9 cellular contexts compared by ENCODE assay signal in the genomic region with DNA sequence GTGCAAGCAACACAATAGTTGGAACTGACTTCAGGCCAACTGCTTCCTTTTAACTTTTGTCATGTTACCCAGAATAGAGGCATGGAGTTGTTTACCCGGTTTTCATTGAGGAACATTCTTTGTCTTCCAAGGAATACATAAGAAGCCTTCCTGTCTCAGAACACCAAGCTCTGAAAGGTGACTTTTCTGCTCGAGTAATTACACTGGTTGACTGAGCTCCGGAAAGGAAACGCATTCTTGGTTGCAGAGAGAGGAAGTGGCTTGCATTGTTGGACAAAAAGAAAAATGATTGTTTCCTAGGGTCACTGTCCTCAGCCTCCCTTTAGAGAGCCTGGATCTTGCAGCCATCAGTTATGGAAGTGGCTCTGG. TPM values are rescaled to one million over a fixed set of nuclear protein-coding genes. Genes with fewer than 3 reads are reported as not detected.
DNase-seq lines count a peak whose midpoint lies in the region; ATAC-seq, FAIRE-seq and TF ChIP-seq lines count a peak whose summit lies in the region.
"Had no signal": no experiment of that assay in that cellular context is flagged by ENCODE, and none has a peak within 500 bp of the region (broad histone marks: within the 10 kb centered on the region; RNA-seq: fewer than 3 reads in every experiment).

No MANE protein-coding gene starts in this region.

- peak overlapping the region; percentile 1 for H3K27ac Mint-ChIP-seq in Caco-2 (ENCODE audit: unreplicated experiment)

- H3K79me2 ChIP-seq in OCI-LY3 (ENCODE audit: low read length) (no peaks in the 10 kb centered on the region), endothelial cell of umbilical vein (ENCODE audit: control insufficient read depth, insufficient read depth, low read length) (no peaks in the 10 kb centered on the region)

- no peak overlapping the region for H2AK5ac ChIP-seq in neuronal stem cell (ENCODE audit: low read depth, low read length)

- no peaks in the 10 kb centered on the region for H4K20me1 ChIP-seq in OCI-LY3 (ENCODE audit: insufficient read depth, low read length)
- H4K20me1 ChIP-seq in endothelial cell of umbilical vein (replicated peaks; ENCODE audit: control insufficient read depth, extremely low read depth, insufficient read depth, low read length) = no peaks in the 10 kb centered on the region

- H3K36me3 Mint-ChIP-seq in Caco-2 (ENCODE audit: insufficient read depth, unreplicated experiment) = peaks cover 5% of the 10 kb centered on the region

- no peak overlapping the region for H3K4ac ChIP-seq in neuronal stem cell (ENCODE audit: low read length)

- no peak overlapping the region for H4K8ac ChIP-seq in neuronal stem cell (ENCODE audit: low read depth, low read length)

- TF ChIP-seq CTCF in Caco-2 (IDR thresholded peaks at IDR 0.05; ENCODE audit: insufficient read depth in 1 of 2, low read depth in 1 of 2, low read length in 1 of 2, severe bottlenecking in 1 of 2, unreplicated experiment in 1 of 2) (no peak), OCI-LY3 (IDR thresholded peaks at IDR 0.05; ENCODE audit: low read depth, low read length) (no peak), endothelial cell of umbilical vein (IDR thresholded peaks at IDR 0.05; ENCODE audit: extremely low read depth in 1 of 2, insufficient read depth in 1 of 2, low read depth in 1 of 2, low read length in 2 of 2) (no peak)

- H3K23ac ChIP-seq in neuronal stem cell (ENCODE audit: low read depth, low read length, poor library complexity) = no peak overlapping the region

- dilution Hi-C loops in endothelial cell of umbilical vein (cut with MboI; ENCODE audit: extremely low pct_ligation_motif_present, low sequenced_read_pairs) = no loop called here

- no peak for DNase-seq in Caco-2
- peak; percentile 99 for DNase-seq in endothelial cell of umbilical vein (ENCODE audit: low read depth, low spot score)
- DNase-seq in neuronal stem cell (ENCODE audit: low spot score) = peak; percentile 44
- no peak for DNase-seq in MG63
- no peak for DNase-seq in GOT3 (lab: John Stamatoyannopoulos, UW)
- DNase-seq in NCI-H1436 treated with DMSO at 0.1 percent for 48 hours (lab: John Stamatoyannopoulos, UW) = no peak

- intact Hi-C loops in Caco-2 (cut with micrococcal nuclease; ENCODE audit: unreplicated experiment) (no loop called here), endothelial cell of umbilical vein (cut with micrococcal nuclease) (loop anchor here (1.0 kb wide), 6 partner anchors 8 to 96 kb away; partner anchors contain the start of gene SEC14L1)

- peak overlapping the region; percentile 27; the same call in 1 of the 2 replicates for H3K9ac ChIP-seq in OCI-LY3 (ENCODE audit: low read length)
- H3K9ac ChIP-seq in endothelial cell of umbilical vein (replicated peaks; ENCODE audit: extremely low read depth, insufficient read depth, low read length) = peak overlapping the region; percentile 93
- no peak overlapping the region for H3K9ac ChIP-seq in neuronal stem cell (ENCODE audit: low read depth, low read length, poor library complexity)

- H3K9me3 Mint-ChIP-seq in Caco-2 (ENCODE audit: unreplicated experiment) = no peaks in the 10 kb centered on the region

- ATAC-seq in HG03442 (IDR thresholded peaks at IDR 0.05; ENCODE audit: unreplicated experiment) = no peak

- no peak overlapping the region for H2BK120ac ChIP-seq in neuronal stem cell (ENCODE audit: low read depth, low read length)

- H3K4me3 ChIP-seq in Caco-2 (ENCODE audit: low read depth, low read length) (no peak overlapping the region), OCI-LY3 (ENCODE audit: low read length) (peak overlapping the region; percentile 14; the same call in 1 of the 2 replicates), endothelial cell of umbilical vein (replicated peaks in 1 of 3; ENCODE audit: insufficient read depth in 1 of 3, low read depth in 1 of 3, low read length in 3 of 3) (no peak overlapping the region), neuronal stem cell (ENCODE audit: low read length in 2 of 2) (peak overlapping the region in 1 of 2 donors; percentile 10), MG63 (no peak overlapping the region)
- H3K4me3 ChIP-seq: cardiac muscle cell had no signal

- no peak overlapping the region for H3K18ac ChIP-seq in neuronal stem cell (ENCODE audit: low read length)

- H2BK12ac ChIP-seq in neuronal stem cell (ENCODE audit: low read length) = no peak overlapping the region

- H3K36me3 ChIP-seq in Caco-2 (ENCODE audit: control insufficient read depth, insufficient read depth, low read length) = no peaks in the 10 kb centered on the region
- H3K36me3 ChIP-seq in OCI-LY3 (replicated peaks; ENCODE audit: low read depth, low read length) = peaks cover 3% of the 10 kb centered on the region
- no peaks in the 10 kb centered on the region for H3K36me3 ChIP-seq in endothelial cell of umbilical vein (ENCODE audit: control insufficient read depth in 2 of 2, extremely low read depth in 1 of 2, insufficient read depth in 2 of 2, low read length in 2 of 2)
- H3K36me3 ChIP-seq in neuronal stem cell (replicated peaks in 1 of 2; ENCODE audit: control insufficient read depth in 2 of 2, insufficient read depth in 2 of 2, low read length in 2 of 2) = no peaks in the 10 kb centered on the region
- H3K36me3 ChIP-seq in MG63 = peaks cover 7% of the 10 kb centered on the region
- H3K36me3 ChIP-seq: cardiac muscle cell had no signal

- H3K4me2 ChIP-seq in OCI-LY3 (ENCODE audit: low read length) (peak overlapping the region; percentile 61), endothelial cell of umbilical vein (ENCODE audit: insufficient read depth, low read length) (peak overlapping the region; percentile 53), neuronal stem cell (ENCODE audit: insufficient read depth, low read length, poor library complexity, severe bottlenecking) (no peak overlapping the region)

- H3K79me1 ChIP-seq in neuronal stem cell (ENCODE audit: low read depth, low read length) = no peaks in the 10 kb centered on the region

- H2AFZ ChIP-seq in OCI-LY3 (ENCODE audit: low read depth, low read length) (no peak overlapping the region), endothelial cell of umbilical vein (ENCODE audit: low read depth, low read length) (no peak overlapping the region), neuronal stem cell (ENCODE audit: low read length) (peak overlapping the region; percentile 72)

- H3K4me3 Mint-ChIP-seq in Caco-2 (ENCODE audit: unreplicated experiment) = no peak overlapping the region

- H2BK15ac ChIP-seq in neuronal stem cell (ENCODE audit: low read length) = no peak overlapping the region

- BruUV-seq in Caco-2 (replicated peaks; lab: Mats Ljungman, UMichigan) (no TSS peak), endothelial cell of umbilical vein (replicated peaks; lab: Mats Ljungman, UMichigan) (no TSS peak)

- no peak overlapping the region for H4K91ac ChIP-seq in neuronal stem cell (ENCODE audit: low read depth, low read length, poor library complexity)

- CTCF ChIA-PET in Caco-2 (lab: Charles Lee) (no interaction called here), endothelial cell of umbilical vein (lab: Charles Lee) (interaction anchor here (0.6 to 2.8 kb wide), 15 partner anchors 9 to 242 kb away, joined by 3 to 25 read pairs (median 8); partner anchors contain the start of genes MGAT5B and SEC14L1)

- WGBS in neuronal stem cell (ENCODE audit: extremely low coverage in 2 of 2, insufficient read length in 2 of 2, insufficient replicate concordance in 1 of 2), 2 donors = no CpG with 5 or more reads among the region's 4 CpGs

- H3K4me1 Mint-ChIP-seq in Caco-2 (ENCODE audit: low read depth, unreplicated experiment) = peaks cover 21% of the 10 kb centered on the region

- no peak for TF ChIP-seq POLR2A in endothelial cell of umbilical vein (IDR thresholded peaks at IDR 0.05; ENCODE audit: low read depth, low read length)

- no peak overlapping the region for H3K14ac ChIP-seq in neuronal stem cell (ENCODE audit: low read length)

- H3K27me3 ChIP-seq in Caco-2 (replicated peaks; ENCODE audit: control insufficient read depth, insufficient read depth, low read length) = no peaks in the 10 kb centered on the region
- no peaks in the 10 kb centered on the region for H3K27me3 ChIP-seq in OCI-LY3 (ENCODE audit: low read depth, low read length)
- H3K27me3 ChIP-seq in endothelial cell of umbilical vein (ENCODE audit: control insufficient read depth in 2 of 2, insufficient read depth in 2 of 2, low read length in 2 of 2) = no peaks in the 10 kb centered on the region
- no peaks in the 10 kb centered on the region for H3K27me3 ChIP-seq in neuronal stem cell (ENCODE audit: control insufficient read depth in 3 of 3, insufficient read depth in 3 of 3, low read depth in 1 of 3, low read length in 3 of 3)
- H3K27me3 ChIP-seq in MG63 = no peaks in the 10 kb centered on the region
- H3K27me3 ChIP-seq: cardiac muscle cell had no signal

- H3K9me3 ChIP-seq in Caco-2 = no peaks in the 10 kb centered on the region
- no peaks in the 10 kb centered on the region for H3K9me3 ChIP-seq in OCI-LY3 (ENCODE audit: insufficient read depth, low read length)
- H3K9me3 ChIP-seq in endothelial cell of umbilical vein (replicated peaks; ENCODE audit: control insufficient read depth, insufficient read depth, low read length) = no peaks in the 10 kb centered on the region
- no peaks in the 10 kb centered on the region for H3K9me3 ChIP-seq in neuronal stem cell (replicated peaks in 1 of 2; ENCODE audit: control insufficient read depth in 2 of 2, insufficient read depth in 1 of 2, low read depth in 1 of 2, low read length in 2 of 2)
- H3K9me3 ChIP-seq in MG63 = no peaks in the 10 kb centered on the region

- H3K4me1 ChIP-seq in Caco-2 (peaks cover 17% of the 10 kb centered on the region), OCI-LY3 (ENCODE audit: low read length) (peaks cover 42% of the 10 kb centered on the region), endothelial cell of umbilical vein (ENCODE audit: control insufficient read depth, extremely low read depth, insufficient read depth, low read length) (peaks cover 43% of the 10 kb centered on the region), neuronal stem cell (ENCODE audit: control insufficient read depth in 2 of 2, insufficient read depth in 1 of 2, low read depth in 1 of 2, low read length in 2 of 2) (peaks cover 11 to 21% of the 10 kb centered on the region in 2 donors)

- no peaks in the 10 kb centered on the region for H3K27me3 Mint-ChIP-seq in Caco-2 (ENCODE audit: insufficient read depth, unreplicated experiment)

- POLR2A ChIA-PET in Caco-2 (lab: Charles Lee) = interaction anchor here (1.6 kb wide), 1 partner anchor 31 kb away, joined by 3 read pairs; the partner anchor contains the start of gene SEC14L1
- POLR2A ChIA-PET in endothelial cell of umbilical vein (lab: Charles Lee) = interaction anchor here (0.9 to 3.0 kb wide), 8 partner anchors 9 to 40 kb away, joined by 3 to 30 read pairs (median 8); partner anchors contain the start of gene SEC14L1

- no peaks in the 10 kb centered on the region for H3K9me1 ChIP-seq in endothelial cell of umbilical vein (replicated peaks; ENCODE audit: control insufficient read depth, extremely low read depth, insufficient read depth, low read length)

- FAIRE-seq in endothelial cell of umbilical vein (lab: Jason Lieb, UNC) = peak; percentile 99

- H3K27ac ChIP-seq in OCI-LY3 (ENCODE audit: low read length) (no peak overlapping the region), endothelial cell of umbilical vein (ENCODE audit: insufficient read depth, low read depth, low read length) (peak overlapping the region; percentile 99), neuronal stem cell (replicated peaks; ENCODE audit: low read length) (peak overlapping the region; percentile 75)
- H3K27ac ChIP-seq: cardiac muscle cell had no signal

- no peak overlapping the region for H2BK5ac ChIP-seq in neuronal stem cell (ENCODE audit: low read length)

RNA-seq across cellular contexts. Expression of gene SEC14L1, which starts 30.8 kb away (rescaled TPM):
- total RNA-seq in Caco-2 (2022) (92.0 and 96.1 TPM in 2 replicates), endothelial cell of umbilical vein (606 and 631 TPM in 2 replicates)
- 215 and 276 TPM in 2 replicates for polyA plus RNA-seq in endothelial cell of umbilical vein
- 185 and 188 TPM in 2 replicates for polyA plus RNA-seq in endothelial cell of umbilical vein (2011; cell fraction: cytosol; rRNA removed)
- 360 and 367 TPM in 2 replicates for polyA plus RNA-seq in endothelial cell of umbilical vein (2011; cell fraction: nucleus; rRNA removed)
- polyA plus RNA-seq in endothelial cell of umbilical vein (2012) = 277 and 279 TPM in 2 replicates
- 250 TPM in 2 replicates for polyA minus RNA-seq in endothelial cell of umbilical vein
- polyA minus RNA-seq in endothelial cell of umbilical vein (2011; cell fraction: cytosol; rRNA and poly(A)+ RNA removed) = 19.9 TPM
- 378 and 398 TPM in 2 replicates for polyA minus RNA-seq in endothelial cell of umbilical vein (2011; cell fraction: nucleus; rRNA and poly(A)+ RNA removed)
- 103 TPM for polyA plus RNA-seq in neuronal stem cell (2013, experiment 1 of 2)
- polyA plus RNA-seq in neuronal stem cell (2013, experiment 2 of 2) = 106 TPM
- total RNA-seq in MG63 (2014; rRNA removed; shearing (Covaris generic); ENCODE audit: low replicate concordance) = 16.2 and 41.7 TPM in 2 replicates

Comparison
In these comparisons a context has a peak if more than half of its experiments do, and no peak if none do; other contexts are left out.
1. DNase-seq: peak in endothelial cell of umbilical vein (single experiment) and neuronal stem cell (single experiment); none in Caco-2 (0 of 2), MG63 (single experiment), GOT3 (single experiment) and NCI-H1436 treated with DMSO at 0.1 percent for 48 hours (single experiment).